Comparison of ENCODE assay signal across 8 cellular contexts in the genomic region with DNA sequence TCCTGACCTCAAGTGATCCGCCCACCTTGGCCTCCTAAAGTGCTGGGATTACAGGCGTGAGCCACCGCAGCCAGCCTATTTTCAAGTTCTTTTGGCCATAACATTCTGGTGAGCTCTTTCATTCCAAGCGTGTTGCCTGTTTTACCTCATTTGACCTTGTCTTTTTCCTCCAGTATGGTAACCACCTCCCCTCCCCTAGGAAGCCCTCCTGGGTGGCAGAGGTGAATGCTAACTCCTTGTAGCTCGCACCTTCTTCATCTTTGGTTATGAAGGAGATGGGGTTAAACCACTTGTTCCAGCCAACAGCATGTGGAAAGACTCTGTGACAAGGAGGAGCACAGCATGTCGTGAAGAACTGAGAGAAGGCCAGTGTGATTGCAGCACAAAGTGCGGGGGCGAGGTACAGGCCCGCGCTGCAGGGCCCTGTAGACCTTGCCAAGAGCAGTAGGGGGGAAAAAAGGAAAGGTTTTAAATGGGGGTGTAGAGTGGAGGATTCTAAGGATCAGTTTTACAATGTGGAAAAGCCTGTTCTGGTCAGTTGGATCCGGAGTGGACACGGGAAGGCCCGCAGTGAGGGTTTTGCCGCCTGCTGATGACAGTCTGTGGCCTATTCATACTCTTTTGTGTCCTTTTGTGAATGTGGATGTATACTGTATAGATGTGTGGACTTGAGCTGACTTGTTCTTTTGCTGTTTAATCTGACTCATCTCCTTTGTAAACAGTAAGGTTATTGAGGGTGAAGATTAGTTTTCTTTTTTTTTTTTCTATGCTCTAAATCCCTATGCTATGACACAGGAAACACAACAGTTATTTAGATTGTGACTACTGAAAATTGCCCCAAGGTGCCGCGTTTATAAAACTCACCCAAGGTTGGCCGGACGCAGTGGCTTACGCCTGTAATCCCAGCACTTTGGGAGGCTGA. TPM values are rescaled to one million over a fixed set of nuclear protein-coding genes. Genes with fewer than 3 reads are reported as not detected.
DNase-seq lines count a peak whose midpoint lies in the region; ATAC-seq and TF ChIP-seq lines count a peak whose summit lies in the region.

No MANE protein-coding gene starts in this region.

- 74 to 81% methylated on average over 19 of the region's 19 CpGs for WGBS in lung, 2 donors
- 48 to 53% methylated on average over 19 of the region's 19 CpGs for WGBS in aorta, 2 donors

- no peak for DNase-seq in activated naive CD4-positive, alpha-beta T cell treated with anti-CD3 and anti-CD28 coated beads, Interleukin-2, amount 10 ng/mL, durations not matched to agents 7 days and 5 days
- peak in 1 of 2 donors; percentile 67 for DNase-seq in breast epithelium (ENCODE audit: low spot score in 2 of 2)
- DNase-seq in lung (ENCODE audit: low spot score), result peak; percentile 46
- peak in 1 of 2 donors; percentile 58 for DNase-seq in aorta
- DNase-seq in stimulated activated CD4-positive, alpha-beta T cell treated with anti-CD3 and anti-CD28 coated beads, Interleukin-4, amount 100 ng/mL, for 24 hours, result no peak
- no peak for DNase-seq in amygdala (lab: John Stamatoyannopoulos, UW)

- peaks cover 2% of the 10 kb centered on the region for H3K36me3 Mint-ChIP-seq in activated naive CD4-positive, alpha-beta T cell treated with anti-CD3 and anti-CD28 coated beads, Interleukin-2, amount 50 U/mL, for 24 hours
- H3K36me3 Mint-ChIP-seq in activated naive CD4-positive, alpha-beta T cell treated with anti-CD3 and anti-CD28 coated beads, Interleukin-2, amount 10 ng/mL, durations not matched to agents 7 days and 5 days, result peaks cover 10% of the 10 kb centered on the region

- H3K4me3 ChIP-seq in breast epithelium (peak overlapping the region in 1 of 3 donors; percentile 13), lung (no peak overlapping the region), aorta (ENCODE audit: low read length in 2 of 2) (no peak overlapping the region)

- no peaks in the 10 kb centered on the region for H3K27me3 ChIP-seq in breast epithelium
- no peaks in the 10 kb centered on the region for H3K27me3 ChIP-seq in lung (ENCODE audit: control insufficient read depth, insufficient read depth)
- H3K27me3 ChIP-seq in aorta (ENCODE audit: control insufficient read depth in 1 of 2, insufficient read depth in 2 of 2, low read length in 1 of 2), result no peaks in the 10 kb centered on the region

- H3K4me3 Mint-ChIP-seq in activated naive CD4-positive, alpha-beta T cell treated with anti-CD3 and anti-CD28 coated beads, Interleukin-2, amount 50 U/mL, for 24 hours, result no peak overlapping the region
- H3K4me3 Mint-ChIP-seq in activated naive CD4-positive, alpha-beta T cell treated with anti-CD3 and anti-CD28 coated beads, Interleukin-2, amount 10 ng/mL, durations not matched to agents 7 days and 5 days, result no peak overlapping the region

- no peak for TF ChIP-seq POLR2A in breast epithelium (IDR thresholded peaks at IDR 0.05)

- no peaks in the 10 kb centered on the region for H3K4me1 Mint-ChIP-seq in activated naive CD4-positive, alpha-beta T cell treated with anti-CD3 and anti-CD28 coated beads, Interleukin-2, amount 50 U/mL, for 24 hours
- H3K4me1 Mint-ChIP-seq in activated naive CD4-positive, alpha-beta T cell treated with anti-CD3 and anti-CD28 coated beads, Interleukin-2, amount 10 ng/mL, durations not matched to agents 7 days and 5 days, result no peaks in the 10 kb centered on the region

- ATAC-seq in lung (ENCODE audit: insufficient read depth, low FRiP score) (peak; percentile 45), aorta (ENCODE audit: low FRiP score) (peak; percentile 47), GM19395 (IDR thresholded peaks at IDR 0.05; ENCODE audit: unreplicated experiment) (no peak)

- CTCF ChIA-PET in activated naive CD4-positive, alpha-beta T cell treated with anti-CD3 and anti-CD28 coated beads, Interleukin-2, amount 10 ng/mL, durations not matched to agents 7 days and 5 days (lab: Charles Lee), result interaction anchor here (0.9 kb wide), 1 partner anchor 20 kb away, joined by 3 read pairs; no protein-coding TSS in a partner anchor

- no peaks in the 10 kb centered on the region for H3K27me3 Mint-ChIP-seq in activated naive CD4-positive, alpha-beta T cell treated with anti-CD3 and anti-CD28 coated beads, Interleukin-2, amount 50 U/mL, for 24 hours
- H3K27me3 Mint-ChIP-seq in activated naive CD4-positive, alpha-beta T cell treated with anti-CD3 and anti-CD28 coated beads, Interleukin-2, amount 10 ng/mL, durations not matched to agents 7 days and 5 days, result no peaks in the 10 kb centered on the region

- H3K4me1 ChIP-seq in breast epithelium (peaks cover 0 to under 1% of the 10 kb centered on the region in 2 donors), lung (ENCODE audit: control insufficient read depth in 2 of 2, insufficient read depth in 2 of 2, low read length in 2 of 2) (peaks cover 0 to 8% of the 10 kb centered on the region in 2 donors), aorta (ENCODE audit: control insufficient read depth in 1 of 2, insufficient read depth in 2 of 2, low read length in 2 of 2) (no peaks in the 10 kb centered on the region)

- H3K36me3 ChIP-seq in breast epithelium, result no peaks in the 10 kb centered on the region
- no peaks in the 10 kb centered on the region for H3K36me3 ChIP-seq in lung (ENCODE audit: control insufficient read depth in 2 of 2, insufficient read depth in 2 of 2, low read length in 2 of 2)
- no peaks in the 10 kb centered on the region for H3K36me3 ChIP-seq in aorta (ENCODE audit: control insufficient read depth in 1 of 2, insufficient read depth in 2 of 2, low read length in 1 of 2)

- intact Hi-C loops in breast epithelium (cut with DNase I; ENCODE audit: low total_unique reads) (no loop called here), aorta (cut with DNase I) (no loop called here)

- no peaks in the 10 kb centered on the region for H3K9me3 ChIP-seq in breast epithelium
- no peaks in the 10 kb centered on the region for H3K9me3 ChIP-seq in lung (ENCODE audit: control insufficient read depth in 2 of 2, insufficient read depth in 1 of 2, low read length in 1 of 2)
- H3K9me3 ChIP-seq in aorta (ENCODE audit: control insufficient read depth, low read length), result no peaks in the 10 kb centered on the region

- TF ChIP-seq CTCF in breast epithelium (IDR thresholded peaks at IDR 0.05) (no peak), lung (IDR thresholded peaks at IDR 0.05; ENCODE audit: control extremely low read depth, extremely low read depth) (no peak)

- H3K27ac ChIP-seq in breast epithelium (peak overlapping the region; percentile 59 to 86), lung (ENCODE audit: low read depth in 1 of 2, low read length in 1 of 2) (peak overlapping the region in 1 of 2 donors; percentile 57), aorta (ENCODE audit: low read depth in 1 of 2, low read length in 2 of 2) (peak overlapping the region in 1 of 2 donors; percentile 9)

- no peaks in the 10 kb centered on the region for H3K9me3 Mint-ChIP-seq in activated naive CD4-positive, alpha-beta T cell treated with anti-CD3 and anti-CD28 coated beads, Interleukin-2, amount 50 U/mL, for 24 hours
- no peaks in the 10 kb centered on the region for H3K9me3 Mint-ChIP-seq in activated naive CD4-positive, alpha-beta T cell treated with anti-CD3 and anti-CD28 coated beads, Interleukin-2, amount 10 ng/mL, durations not matched to agents 7 days and 5 days

- peak overlapping the region; percentile 51 for H3K27ac Mint-ChIP-seq in activated naive CD4-positive, alpha-beta T cell treated with anti-CD3 and anti-CD28 coated beads, Interleukin-2, amount 50 U/mL, for 24 hours
- H3K27ac Mint-ChIP-seq in activated naive CD4-positive, alpha-beta T cell treated with anti-CD3 and anti-CD28 coated beads, Interleukin-2, amount 10 ng/mL, durations not matched to agents 7 days and 5 days, result no peak overlapping the region

RNA-seq across cellular contexts. Expression of a gene that starts 7.5 kb away (rescaled TPM):
- 10 to 100 TPM; 19.5 to 36.6 (median 23.9) TPM for total RNA-seq in breast epithelium
- total RNA-seq in lung, result 10 to 100 TPM in 1 of 2 donors, 1 to 10 TPM in 1; 8.9 to 30.9 TPM
- polyA plus RNA-seq in lung, result 1 to 10 TPM; 2.1 to 4.2 TPM
- 10 to 100 TPM; 12.5 to 35.4 TPM for total RNA-seq in aorta
- polyA plus RNA-seq in aorta, result 1 to 10 TPM; 3.6 to 5.1 TPM

RNA-seq across cellular contexts. Expression of a gene that starts 33.1 kb away (rescaled TPM):
- total RNA-seq in breast epithelium (100 to 1,000 TPM in 2 of 3 donors, 10 to 100 TPM in 1; 56.6 to 114 (median 109) TPM), lung (100 to 1,000 TPM; 112 to 147 TPM), aorta (100 to 1,000 TPM; 113 to 120 TPM)
- polyA plus RNA-seq in lung (10 to 100 TPM; 54.2 to 77.8 TPM), aorta (10 to 100 TPM; 56.6 to 69.1 TPM)

RNA-seq across cellular contexts. Expression of a gene that starts 47.4 kb away (rescaled TPM):
- total RNA-seq in breast epithelium (10 to 100 TPM in 2 of 3 donors, 1 to 10 TPM in 1; 8.5 to 38.0 (median 31.2) TPM), lung (10 to 100 TPM; 26.5 to 33.3 TPM), aorta (10 to 100 TPM; 25.7 to 51.3 TPM)
- polyA plus RNA-seq in lung (10 to 100 TPM; 10.3 to 37.5 TPM), aorta (10 to 100 TPM; 31.2 to 37.3 TPM)
